ENCODE assay signal across 8 cellular contexts in genomic region chr5:157731272-157732129, GRCh38. TPM values are rescaled to one million over a fixed set of nuclear protein-coding genes. Genes with fewer than 3 reads are reported as not detected.
DNase-seq lines count a peak whose midpoint lies in the region; ATAC-seq and TF ChIP-seq lines count a peak whose summit lies in the region.

Gene THG1L (plus strand): TSS chr5:157731420. CDS start chr5:157731441, 21 bp downstream.

- peak; percentile 89 to 92 for DNase-seq in NCI-H1930 (lab: John Stamatoyannopoulos, UW)
- DNase-seq in T-helper 2 cell treated with Interferon-gamma antibody and Interleukin-4, amounts not matched to agents 5 μg/mL and 100 μg/mL, for 36 hours (ENCODE audit: low spot score) = peak; percentile 98
- DNase-seq in ascending aorta (ENCODE audit: low spot score in 2 of 2) = peak; percentile 96 to 99
- DNase-seq in right cardiac atrium = peak; percentile 98 to 99 (median 99)
- DNase-seq in putamen (ENCODE audit: low spot score) = peak; percentile 99
- DNase-seq in aorta = peak; percentile 99

- H3K4me1 ChIP-seq in ascending aorta (no peaks in the 10 kb centered on the region), right cardiac atrium (ENCODE audit: control insufficient read depth, insufficient read depth, low read length) (no peaks in the 10 kb centered on the region), aorta (ENCODE audit: control insufficient read depth in 1 of 2, insufficient read depth in 2 of 2, low read length in 2 of 2) (no peaks in the 10 kb centered on the region)

- peaks cover 22% of the 10 kb centered on the region for H3K4me1 Mint-ChIP-seq in T-helper 2 cell treated with Interferon-gamma antibody and Interleukin-4, amounts not matched to agents 5 μg/mL and 100 μg/mL, for 36 hours (ENCODE audit: low read depth)

- ATAC-seq in GM18502 (IDR thresholded peaks at IDR 0.05; ENCODE audit: poor library complexity, unreplicated experiment) (peak; percentile 96), HG02970 (IDR thresholded peaks at IDR 0.05; ENCODE audit: low FRiP score, unreplicated experiment) (peak; percentile 95), right cardiac atrium (peak; percentile 100), aorta (ENCODE audit: low FRiP score) (peak; percentile 100)

- intact Hi-C loops in ascending aorta (cut with DNase I) (loop anchor here (1.0 to 5.0 kb wide), 4 partner anchors 12 to 464 kb away; partner anchors contain the start of genes CYFIP2 and LSM11), right cardiac atrium (cut with DNase I) (no loop called here), aorta (cut with DNase I) (no loop called here)

- H3K36me3 ChIP-seq in ascending aorta = peaks cover 0 to 3% of the 10 kb centered on the region in 2 donors
- H3K36me3 ChIP-seq in aorta (ENCODE audit: control insufficient read depth in 1 of 2, insufficient read depth in 2 of 2, low read length in 1 of 2) = peaks cover 0 to 2% of the 10 kb centered on the region in 2 donors

- H3K36me3 Mint-ChIP-seq in T-helper 2 cell treated with Interferon-gamma antibody and Interleukin-4, amounts not matched to agents 5 μg/mL and 100 μg/mL, for 36 hours (ENCODE audit: low read depth) = peaks cover 18% of the 10 kb centered on the region

- WGBS in right cardiac atrium = under 1% methylated on average over 47 of the region's 47 CpGs
- WGBS in aorta, 2 donors = 0 to 1% methylated on average over 46 to 47 of the region's 47 CpGs

- peak within 1 kb of the TSS; percentile 91 for H3K4me3 Mint-ChIP-seq in T-helper 2 cell treated with Interferon-gamma antibody and Interleukin-4, amounts not matched to agents 5 μg/mL and 100 μg/mL, for 36 hours

- H3K9me3 ChIP-seq in ascending aorta (no peaks in the 10 kb centered on the region), right cardiac atrium (ENCODE audit: control insufficient read depth, low read length) (no peaks in the 10 kb centered on the region), aorta (ENCODE audit: control insufficient read depth, low read length) (no peaks in the 10 kb centered on the region)

- TF ChIP-seq CTCF in ascending aorta (IDR thresholded peaks at IDR 0.05) = no peak

- H3K4me3 ChIP-seq in ascending aorta = peak within 1 kb of the TSS; percentile 59 to 76
- peak within 1 kb of the TSS; percentile 44 for H3K4me3 ChIP-seq in right cardiac atrium (ENCODE audit: low read length)
- peak within 1 kb of the TSS; percentile 31 to 49 for H3K4me3 ChIP-seq in aorta (ENCODE audit: low read length in 2 of 2)

- no peaks in the 10 kb centered on the region for H3K27me3 Mint-ChIP-seq in T-helper 2 cell treated with Interferon-gamma antibody and Interleukin-4, amounts not matched to agents 5 μg/mL and 100 μg/mL, for 36 hours (ENCODE audit: low read depth)

- peak within 1 kb of the TSS; percentile 90 for H3K27ac Mint-ChIP-seq in T-helper 2 cell treated with Interferon-gamma antibody and Interleukin-4, amounts not matched to agents 5 μg/mL and 100 μg/mL, for 36 hours

- H3K27me3 ChIP-seq in ascending aorta (no peaks in the 10 kb centered on the region), right cardiac atrium (ENCODE audit: control insufficient read depth, insufficient read depth) (no peaks in the 10 kb centered on the region), aorta (ENCODE audit: control insufficient read depth in 1 of 2, insufficient read depth in 2 of 2, low read length in 1 of 2) (no peaks in the 10 kb centered on the region)

- H3K27ac ChIP-seq in ascending aorta = peak within 1 kb of the TSS; percentile 87
- peak within 1 kb of the TSS; percentile 84 for H3K27ac ChIP-seq in right cardiac atrium (ENCODE audit: low read length)
- H3K27ac ChIP-seq in aorta (ENCODE audit: low read depth in 1 of 2, low read length in 2 of 2) = peak within 1 kb of the TSS in 1 of 2 donors; percentile 81

- no peaks in the 10 kb centered on the region for H3K9me3 Mint-ChIP-seq in T-helper 2 cell treated with Interferon-gamma antibody and Interleukin-4, amounts not matched to agents 5 μg/mL and 100 μg/mL, for 36 hours

RNA-seq across cellular contexts. Expression of gene THG1L, which starts in this region (rescaled TPM):
- total RNA-seq in ascending aorta = 0.32 TPM
- 10 to 100 TPM in 1 of 4 donors, 1 to 10 TPM in 3; 6.3 to 11.6 (median 7.3) TPM for total RNA-seq in right cardiac atrium
- polyA plus RNA-seq in right cardiac atrium = 5.4 TPM
- 1 to 10 TPM; 7.3 to 8.2 TPM for total RNA-seq in aorta
- polyA plus RNA-seq in aorta = 10 to 100 TPM in 1 of 2 donors, 1 to 10 TPM in 1; 9.8 to 13.5 TPM

Comparison
In these comparisons a context has a peak if more than half of its experiments do, and no peak if none do; other contexts are left out.
1. Peak in DNase-seq, H3K4me3 ChIP-seq and H3K27ac ChIP-seq in ascending aorta; RNA of the gene not detected or under 1 TPM.